In the genomic region with DNA sequence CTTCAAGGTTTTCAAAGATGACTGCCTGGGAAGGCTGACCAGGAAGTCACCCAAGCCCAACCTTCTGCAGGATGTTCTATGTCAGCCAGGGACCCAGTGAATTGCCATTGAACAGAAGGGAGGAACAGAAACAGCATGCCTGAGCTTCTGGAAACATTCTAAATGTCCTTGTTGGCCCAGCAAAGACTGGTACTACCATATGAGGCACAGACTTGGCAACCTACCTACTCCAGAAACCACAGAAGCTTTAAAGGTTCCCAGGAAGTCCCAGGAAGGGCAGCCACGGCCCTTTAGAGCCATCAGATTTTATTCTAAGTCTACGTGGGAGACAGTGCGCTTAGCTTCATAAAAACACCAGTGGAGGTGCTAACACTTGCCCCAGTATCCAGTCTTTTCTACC, we compare ENCODE assay signal across 16 cellular contexts. TPM values are rescaled to one million over a fixed set of nuclear protein-coding genes. Genes with fewer than 3 reads are reported as not detected.
DNase-seq lines count a peak whose midpoint lies in the region; ATAC-seq, FAIRE-seq and TF ChIP-seq lines count a peak whose summit lies in the region.
"Not testable (repeated sequence)": the region's sequence is repeated elsewhere in the genome, so short reads cannot be mapped to it uniquely, and the experiment has no call there.
"Had no signal": no experiment of that assay in that cellular context is flagged by ENCODE, and none has a peak within 500 bp of the region (broad histone marks: within the 10 kb centered on the region; RNA-seq: fewer than 3 reads in every experiment).

No MANE protein-coding gene starts in this region.

- not testable (repeated sequence) for DNase-seq in A549 (ENCODE audit: low read depth in 1 of 2, low spot score in 1 of 2); PC-9; activated CD8-positive, alpha-beta T cell treated with anti-CD3 and anti-CD28 coated beads for 36 hours; mesothelial cell of epicardium (ENCODE audit: low spot score in 2 of 2, unreplicated experiment in 2 of 2)
- DNase-seq in EH (ENCODE audit: low read depth) (peak; percentile 70), adipocyte (ENCODE audit: low read depth) (peak; percentile 7), prostate gland (ENCODE audit: low spot score) (peak; percentile 21)

- H3F3A ChIP-seq in PC-9 (ENCODE audit: insufficient read depth, low read depth) = not testable (repeated sequence)

- CTCF ChIA-PET in A549 (lab: Yijun Ruan, JAX) = interaction anchor here (1.3 to 2.6 kb wide), 2 partner anchors 12 to 212 kb away, joined by 3 to 7 read pairs; no protein-coding TSS in a partner anchor
- CTCF ChIA-PET in PC-9 (lab: Charles Lee) = interaction anchor here (0.6 kb wide), 1 partner anchor 551 kb away, joined by 8 read pairs; no protein-coding TSS in a partner anchor
- CTCF ChIA-PET in activated CD8-positive, alpha-beta T cell treated with anti-CD3 and anti-CD28 coated beads for 36 hours (lab: Charles Lee) = not testable (repeated sequence)

- peak overlapping the region; percentile 77 for H3K4me3 Mint-ChIP-seq in activated CD8-positive, alpha-beta T cell treated with anti-CD3 and anti-CD28 coated beads for 36 hours
- H3K4me3 Mint-ChIP-seq in dendritic cell treated with granulocyte-macrophage colony-stimulating factor and Interleukin-4, amounts not matched to agents 40 ng/mL and 50 ng/mL, for 4 days = peak overlapping the region; percentile 66
- H3K4me3 Mint-ChIP-seq in mesothelial cell of epicardium = peak overlapping the region; percentile 61

- not testable (repeated sequence) for H3K27ac Mint-ChIP-seq in activated CD8-positive, alpha-beta T cell treated with anti-CD3 and anti-CD28 coated beads for 36 hours; dendritic cell treated with granulocyte-macrophage colony-stimulating factor and Interleukin-4, amounts not matched to agents 40 ng/mL and 50 ng/mL, for 4 days; mesothelial cell of epicardium

- not testable (repeated sequence) for TF ChIP-seq CTCF in A549 (IDR thresholded peaks at IDR 0.05); PC-9 (conservative IDR thresholded peaks at IDR 0.05); activated CD8-positive, alpha-beta T cell treated with anti-CD3 and anti-CD28 coated beads for 36 hours (IDR thresholded peaks at IDR 0.05); mesothelial cell of epicardium (IDR thresholded peaks at IDR 0.05; ENCODE audit: unreplicated experiment); prostate gland (IDR thresholded peaks at IDR 0.05)

- not testable (repeated sequence) for H3K9ac ChIP-seq in adipocyte (ENCODE audit: low read length)

- WGBS in A549 (ENCODE audit: missing lambda C conversion rate) = 98% methylated on average over 3 of the region's 3 CpGs
- WGBS in prostate gland = 21% methylated on average over 3 of the region's 3 CpGs

- not testable (repeated sequence) for TF ChIP-seq POLR2A in A549 (IDR thresholded peaks at IDR 0.05; ENCODE audit: low read length); prostate gland (IDR thresholded peaks at IDR 0.05)

- not testable (repeated sequence) for H3K27me3 Mint-ChIP-seq in activated CD8-positive, alpha-beta T cell treated with anti-CD3 and anti-CD28 coated beads for 36 hours; dendritic cell treated with granulocyte-macrophage colony-stimulating factor and Interleukin-4, amounts not matched to agents 40 ng/mL and 50 ng/mL, for 4 days; mesothelial cell of epicardium (ENCODE audit: low read depth)

- TF ChIP-seq RAD21 in A549 (conservative IDR thresholded peaks at IDR 0.05 in 1 of 2, IDR thresholded peaks at IDR 0.05 in 1 of 2) = not testable (repeated sequence)

- not testable (repeated sequence) for H3K4me1 Mint-ChIP-seq in activated CD8-positive, alpha-beta T cell treated with anti-CD3 and anti-CD28 coated beads for 36 hours (ENCODE audit: low read depth); dendritic cell treated with granulocyte-macrophage colony-stimulating factor and Interleukin-4, amounts not matched to agents 40 ng/mL and 50 ng/mL, for 4 days (ENCODE audit: low read depth); mesothelial cell of epicardium

- not testable (repeated sequence) for H3K27me3 ChIP-seq in PC-9 (ENCODE audit: insufficient read depth, low read depth); adipocyte (replicated peaks; ENCODE audit: control insufficient read depth, insufficient read depth, low read length); prostate gland (replicated peaks; ENCODE audit: insufficient read depth)

- H4K20me1 ChIP-seq in PC-9 (ENCODE audit: insufficient read depth) = not testable (repeated sequence)

- intact Hi-C loops in PC-9 (cut with micrococcal nuclease; ENCODE audit: unreplicated experiment) = loop anchor here (10.0 kb wide), 1 partner anchor 178 kb away; no protein-coding TSS in a partner anchor
- intact Hi-C loops in activated CD8-positive, alpha-beta T cell treated with anti-CD3 and anti-CD28 coated beads for 36 hours (cut with micrococcal nuclease); dendritic cell treated with granulocyte-macrophage colony-stimulating factor and Interleukin-4, amounts not matched to agents 40 ng/mL and 50 ng/mL, for 4 days (cut with micrococcal nuclease); prostate gland (cut with DNase I): not testable (repeated sequence)

- H3K27ac ChIP-seq in A549, PC-9, prostate gland: not testable (repeated sequence)

- H3K9me3 Mint-ChIP-seq in activated CD8-positive, alpha-beta T cell treated with anti-CD3 and anti-CD28 coated beads for 36 hours; dendritic cell treated with granulocyte-macrophage colony-stimulating factor and Interleukin-4, amounts not matched to agents 40 ng/mL and 50 ng/mL, for 4 days; mesothelial cell of epicardium: not testable (repeated sequence)

- H3K9me3 ChIP-seq in A549; PC-9 (ENCODE audit: insufficient read depth, low read depth); adipocyte (ENCODE audit: control insufficient read depth, low read length); prostate gland: not testable (repeated sequence)

- not testable (repeated sequence) for H3K9me2 ChIP-seq in PC-9 (ENCODE audit: insufficient read depth)

- H3K36me3 Mint-ChIP-seq in activated CD8-positive, alpha-beta T cell treated with anti-CD3 and anti-CD28 coated beads for 36 hours (ENCODE audit: low read depth); dendritic cell treated with granulocyte-macrophage colony-stimulating factor and Interleukin-4, amounts not matched to agents 40 ng/mL and 50 ng/mL, for 4 days (ENCODE audit: low read depth); mesothelial cell of epicardium: not testable (repeated sequence)

- TF ChIP-seq EP300 in A549 (IDR thresholded peaks at IDR 0.05) = not testable (repeated sequence)

- BruUV-seq in PC-9 (replicated peaks; lab: Mats Ljungman, UMichigan) = TSS peak; percentile 62

- POLR2A ChIA-PET in A549 (lab: Yijun Ruan, JAX); PC-9 (lab: Charles Lee; ENCODE audit: unreplicated experiment); activated CD8-positive, alpha-beta T cell treated with anti-CD3 and anti-CD28 coated beads for 36 hours (lab: Charles Lee): not testable (repeated sequence)

- not testable (repeated sequence) for H3K4me1 ChIP-seq in A549; PC-9 (replicated peaks; ENCODE audit: insufficient read depth); adipocyte (ENCODE audit: control insufficient read depth, insufficient read depth, low read length); prostate gland (replicated peaks)

- not testable (repeated sequence) for FAIRE-seq in A549 (lab: Jason Lieb, UNC)

- H3K36me3 ChIP-seq in PC-9 (ENCODE audit: low read depth); adipocyte (ENCODE audit: control insufficient read depth, insufficient read depth, low read length, severe bottlenecking); prostate gland: not testable (repeated sequence)

- H3K79me2 ChIP-seq in PC-9 (ENCODE audit: low read depth) = not testable (repeated sequence)

- ATAC-seq in A549; activated CD8-positive, alpha-beta T cell treated with anti-CD3 and anti-CD28 coated beads for 36 hours: not testable (repeated sequence)

- peak overlapping the region; percentile 65; the same call in 2 of the 3 replicates for H3K4me2 ChIP-seq in A549
- not testable (repeated sequence) for H3K4me2 ChIP-seq in PC-9

- H3K4me3 ChIP-seq in A549; PC-9; adipocyte (ENCODE audit: low read length); prostate gland: not testable (repeated sequence)

- H2AFZ ChIP-seq in PC-9 = not testable (repeated sequence)

RNA-seq across cellular contexts. Expression of gene DEFB108B, which starts 20.5 kb away (rescaled TPM):
- polyA plus RNA-seq in A549 (2011; rRNA removed) (not detected in 2 replicates), A549 (2017; fragmentation: RNase III; extraction: RNeasy Plus Mini Kit Qiagen cat#74134 plus additional on column Dnase treatment) (not detected in 3 replicates)
- polyA plus RNA-seq in A549 (2012; cell fraction: cytosol; rRNA removed) = not detected in 2 replicates
- not detected in 2 replicates for polyA plus RNA-seq in A549 (2012; cell fraction: nucleus; rRNA removed)
- polyA minus RNA-seq in A549 (2011; rRNA and poly(A)+ RNA removed) = not detected in 2 replicates
- total RNA-seq in PC-9 (2021) (not detected in 2 replicates), mesothelial cell of epicardium (not detected in 3 replicates), prostate gland (not detected)
- not detected for total RNA-seq in activated CD8-positive, alpha-beta T cell treated with anti-CD3 and anti-CD28 coated beads for 36 hours
- total RNA-seq: gastrocnemius medialis, H7, HT-29, left lung, psoas muscle, subcutaneous adipose tissue, ureter had no signal
- polyA plus RNA-seq: BJ, psoas muscle had no signal
